In genomic region chr4:38056024-38056685, GRCh38 we compare ENCODE assay signal across 1 cellular context.
TF ChIP-seq lines count a peak whose summit lies in the region.

No MANE protein-coding gene starts in this region.

TF ChIP-seq in K562, 482 proteins besides CTCF, POLR2A, EP300 and RAD21 (continued from another document):
- TF ChIP-seq, protein P1, sequence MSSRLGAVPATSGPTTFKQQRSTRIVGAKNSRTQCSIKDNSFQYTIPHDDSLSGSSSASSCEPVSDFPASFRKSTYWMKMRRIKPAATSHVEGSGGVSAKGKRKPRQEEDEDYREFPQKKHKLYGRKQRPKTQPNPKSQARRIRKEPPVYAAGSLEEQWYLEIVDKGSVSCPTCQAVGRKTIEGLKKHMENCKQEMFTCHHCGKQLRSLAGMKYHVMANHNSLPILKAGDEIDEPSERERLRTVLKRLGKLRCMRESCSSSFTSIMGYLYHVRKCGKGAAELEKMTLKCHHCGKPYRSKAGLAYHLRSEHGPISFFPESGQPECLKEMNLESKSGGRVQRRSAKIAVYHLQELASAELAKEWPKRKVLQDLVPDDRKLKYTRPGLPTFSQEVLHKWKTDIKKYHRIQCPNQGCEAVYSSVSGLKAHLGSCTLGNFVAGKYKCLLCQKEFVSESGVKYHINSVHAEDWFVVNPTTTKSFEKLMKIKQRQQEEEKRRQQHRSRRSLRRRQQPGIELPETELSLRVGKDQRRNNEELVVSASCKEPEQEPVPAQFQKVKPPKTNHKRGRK (tag; IDR thresholded peaks at IDR 0.05), result no peak
- no peak for TF ChIP-seq ZNF282 (CRISPR knock-in tag; IDR thresholded peaks at IDR 0.05)
- TF ChIP-seq HNRNPK (IDR thresholded peaks at IDR 0.05; ENCODE audit: low read depth, low read length, poor library complexity, severe bottlenecking), result no peak
